14 cellular contexts compared by ENCODE assay signal in the genomic region with DNA sequence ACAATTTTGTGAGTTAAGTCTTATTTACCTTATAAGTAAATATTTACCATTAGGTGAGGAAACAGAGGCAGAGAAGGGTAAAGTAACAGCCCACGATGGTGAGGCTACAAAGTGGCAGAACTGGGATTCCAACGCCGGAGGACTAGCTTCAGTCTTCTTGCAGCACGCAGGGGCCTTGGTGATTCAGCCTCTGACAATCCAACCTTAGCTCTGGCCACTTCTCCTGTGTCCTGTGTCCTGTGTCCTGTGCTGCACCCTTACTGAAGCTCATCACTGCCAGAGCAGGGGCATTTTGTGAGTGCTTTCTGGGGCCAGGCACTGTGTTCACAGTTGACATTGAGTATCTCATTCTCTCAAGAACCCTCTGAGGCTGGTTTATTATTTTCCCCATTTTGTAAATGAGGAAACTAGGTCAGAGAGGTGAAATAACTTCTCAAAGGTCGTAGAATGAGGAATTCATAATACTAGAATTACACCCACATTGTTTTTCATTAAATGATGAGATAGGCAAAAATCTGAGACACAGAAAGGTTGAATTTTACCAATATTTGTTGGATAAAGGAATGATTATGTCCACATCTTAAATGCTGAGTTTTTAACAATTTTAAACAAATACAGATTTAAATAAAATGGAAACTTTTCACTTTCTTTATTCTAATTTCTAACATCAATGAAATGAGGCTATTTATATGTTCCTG.
DNase-seq lines count a peak whose midpoint lies in the region; ATAC-seq, FAIRE-seq and TF ChIP-seq lines count a peak whose summit lies in the region.
"Had no signal": no experiment of that assay in that cellular context is flagged by ENCODE, and none has a peak within 500 bp of the region (broad histone marks: within the 10 kb centered on the region; RNA-seq: fewer than 3 reads in every experiment).

No MANE protein-coding gene starts in this region.

- H3K9ac ChIP-seq in HUES6 (ENCODE audit: low read length): no peak overlapping the region
- H3K9ac ChIP-seq in kidney (ENCODE audit: low read length in 2 of 2): no peak overlapping the region
- H3K9ac ChIP-seq: BLaER1 had no signal

- H3K4me1 ChIP-seq in HUES6 (ENCODE audit: control insufficient read depth, insufficient read depth, low read length): no peaks in the 10 kb centered on the region
- no peaks in the 10 kb centered on the region for H3K4me1 ChIP-seq in adrenal gland (replicated peaks in 1 of 2)
- H3K4me1 ChIP-seq in kidney (ENCODE audit: control insufficient read depth in 1 of 2, insufficient read depth in 1 of 2, low read depth in 1 of 2, low read length in 2 of 2): peaks cover 0 to 2% of the 10 kb centered on the region in 2 donors

- TF ChIP-seq POLR2A in adrenal gland (IDR thresholded peaks at IDR 0.05) (no peak), erythroblast (IDR thresholded peaks at IDR 0.05; ENCODE audit: low read length) (no peak)

- H3K27me3 Mint-ChIP-seq in stimulated activated memory B cell treated with anti-CD40 and anti-IgM and Interleukin-4, amounts not matched to agents 10 μg/mL and 1 μg/mL and 100 μg/mL, for 72 hours: no peaks in the 10 kb centered on the region
- H3K27me3 Mint-ChIP-seq: CD4-positive, CD25-positive, alpha-beta regulatory T cell had no signal

- no peaks in the 10 kb centered on the region for H3K27me3 ChIP-seq in HUES6 (ENCODE audit: control insufficient read depth, insufficient read depth, low read length)
- no peaks in the 10 kb centered on the region for H3K27me3 ChIP-seq in adrenal gland
- H3K27me3 ChIP-seq: BLaER1 had no signal

- H3K4me3 ChIP-seq in HUES6 (ENCODE audit: low read depth, low read length) (no peak overlapping the region), adrenal gland (no peak overlapping the region), kidney (ENCODE audit: low read length in 2 of 2) (no peak overlapping the region)
- H3K4me3 ChIP-seq: BLaER1 had no signal

- no peak for FAIRE-seq in kidney (lab: Jason Lieb, UNC)
- FAIRE-seq: H1 had no signal

- no peak for ATAC-seq in stimulated activated memory B cell treated with anti-CD40 and anti-IgM and Interleukin-4, amounts not matched to agents 10 μg/mL and 1 μg/mL and 100 μg/mL, for 72 hours

- H3K9me3 Mint-ChIP-seq in stimulated activated memory B cell treated with anti-CD40 and anti-IgM and Interleukin-4, amounts not matched to agents 10 μg/mL and 1 μg/mL and 100 μg/mL, for 72 hours: no peaks in the 10 kb centered on the region
- H3K9me3 Mint-ChIP-seq: HFFc6 had no signal

- H3K36me3 Mint-ChIP-seq in stimulated activated memory B cell treated with anti-CD40 and anti-IgM and Interleukin-4, amounts not matched to agents 10 μg/mL and 1 μg/mL and 100 μg/mL, for 72 hours: peaks cover 19% of the 10 kb centered on the region

- intact Hi-C loops in adrenal gland (cut with DNase I): loop anchor here in 1 of 2 donors (10.0 kb wide), 1 partner anchor 54 kb away; no protein-coding TSS in a partner anchor
- intact Hi-C loops in kidney (cut with DNase I): no loop called here

- TF ChIP-seq CTCF in adrenal gland (IDR thresholded peaks at IDR 0.05) (no peak), kidney (IDR thresholded peaks at IDR 0.05; ENCODE audit: borderline replicate concordance, extremely low read depth, insufficient read depth) (no peak)

- H3K4me3 Mint-ChIP-seq in stimulated activated memory B cell treated with anti-CD40 and anti-IgM and Interleukin-4, amounts not matched to agents 10 μg/mL and 1 μg/mL and 100 μg/mL, for 72 hours: no peak overlapping the region
- H3K4me3 Mint-ChIP-seq: CD4-positive, CD25-positive, alpha-beta regulatory T cell; HFFc6 had no signal

- H3K9me3 ChIP-seq in HUES6 (ENCODE audit: control insufficient read depth, insufficient read depth, low read depth, low read length) (no peaks in the 10 kb centered on the region), adrenal gland (replicated peaks in 1 of 3) (no peaks in the 10 kb centered on the region), kidney (ENCODE audit: control insufficient read depth in 1 of 2, low read length in 2 of 2) (no peaks in the 10 kb centered on the region)
- H3K9me3 ChIP-seq: BLaER1 had no signal

- H3K27ac ChIP-seq in HUES6 (ENCODE audit: low read depth, low read length): 0 out of 2 replicates have a peak overlapping the region, but pooled peaks have one; percentile 45
- no peak overlapping the region for H3K27ac ChIP-seq in adrenal gland
- no peak overlapping the region for H3K27ac ChIP-seq in kidney (ENCODE audit: low read depth in 2 of 2, low read length in 2 of 2)
- H3K27ac ChIP-seq: BLaER1 had no signal

- DNase-seq in adrenal gland (peak in 6 of 7 donors; percentile 13 to 53 (median 24)), kidney (peak; percentile 29), erythroblast (lab: John Stamatoyannopoulos, UW) (no peak), H4 (ENCODE audit: low spot score) (no peak), SKM-1 treated with dmso at 0.1 percent for 144 hours (lab: John Stamatoyannopoulos, UW; ENCODE audit: unreplicated experiment) (no peak)
- DNase-seq: Calu3; CD4-positive, CD25-positive, alpha-beta regulatory T cell; DMS 273 treated with DMSO at 0.1 percent for 48 hours; HCEC 1CT; HFFc6 had no signal

- 0 out of 2 replicates have a peak, but pooled peaks cover 3% of the 10 kb centered on the region for H3K36me3 ChIP-seq in HUES6 (ENCODE audit: control insufficient read depth, insufficient read depth, low read length)
- no peaks in the 10 kb centered on the region for H3K36me3 ChIP-seq in adrenal gland (replicated peaks in 1 of 2)
- H3K36me3 ChIP-seq in kidney (ENCODE audit: control insufficient read depth in 1 of 2, insufficient read depth in 2 of 2, low read length in 2 of 2): no peaks in the 10 kb centered on the region

- H3K27ac Mint-ChIP-seq in stimulated activated memory B cell treated with anti-CD40 and anti-IgM and Interleukin-4, amounts not matched to agents 10 μg/mL and 1 μg/mL and 100 μg/mL, for 72 hours: peak overlapping the region; percentile 28
- H3K27ac Mint-ChIP-seq: CD4-positive, CD25-positive, alpha-beta regulatory T cell; HFFc6 had no signal

- peaks cover 33% of the 10 kb centered on the region for H3K4me1 Mint-ChIP-seq in stimulated activated memory B cell treated with anti-CD40 and anti-IgM and Interleukin-4, amounts not matched to agents 10 μg/mL and 1 μg/mL and 100 μg/mL, for 72 hours

- 60 to 78% (median 63%) methylated on average over 4 to 5 of the region's 5 CpGs for WGBS in adrenal gland, 4 donors

Comparison
In these comparisons a context has a peak if more than half of its experiments do, and no peak if none do; other contexts are left out.
1. DNase-seq: peak in adrenal gland (6 of 7) and kidney (single experiment); none in erythroblast (0 of 2), H4 (single experiment) and SKM-1 treated with dmso at 0.1 percent for 144 hours (single experiment).